In genomic region chr16:88882358-88883030, GRCh38 we compare ENCODE assay signal across 15 cellular contexts. TPM values are rescaled to one million over a fixed set of nuclear protein-coding genes. Genes with fewer than 3 reads are reported as not detected.
A peak's percentile ranks its signal among the peaks of the same experiment; 100 is the strongest.
DNase-seq lines count a peak whose midpoint lies in the region; ATAC-seq, FAIRE-seq and TF ChIP-seq lines count a peak whose summit lies in the region.
"Had no signal": no experiment of that assay in that cellular context is flagged by ENCODE, and none has a peak within 500 bp of the region (broad histone marks: within the 10 kb centered on the region; RNA-seq: fewer than 3 reads in every experiment).

No MANE protein-coding gene starts in this region.

- H3K4me3 Mint-ChIP-seq in activated CD4-positive, alpha-beta T cell treated with anti-CD3 and anti-CD28 coated beads, Interleukin-2, amount 10 ng/mL, durations not matched to agents 24 days and 14 days = no peak overlapping the region
- no peak overlapping the region for H3K4me3 Mint-ChIP-seq in effector memory CD8-positive, alpha-beta T cell
- no peak overlapping the region for H3K4me3 Mint-ChIP-seq in endodermal cell
- H3K4me3 Mint-ChIP-seq: activated CD8-positive, alpha-beta memory T cell treated with anti-CD3 and anti-CD28 coated beads, Interleukin-2, amount 10 ng/mL, durations not matched to agents 7 days and 5 days had no signal

- H3K27ac ChIP-seq in GM12878 (ENCODE audit: control insufficient read depth, insufficient read depth) (no peak overlapping the region), gastrocnemius medialis (peak overlapping the region; percentile 81 to 97 (median 90)), endodermal cell (ENCODE audit: low read depth, low read length) (no peak overlapping the region)
- H3K27ac ChIP-seq: tibial artery had no signal

- H3K36me3 ChIP-seq in MG63 (no peaks in the 10 kb centered on the region), GM12878 (ENCODE audit: control insufficient read depth in 2 of 2, insufficient read depth in 2 of 2, low read length in 1 of 2) (peaks cover 2 to 4% of the 10 kb centered on the region in 2 experiments; a peak in 3 of 4 replicates), gastrocnemius medialis (peaks cover 0 to 41% of the 10 kb centered on the region in 2 donors), endodermal cell (ENCODE audit: control insufficient read depth, insufficient read depth, low read length) (no peaks in the 10 kb centered on the region)
- H3K36me3 ChIP-seq: tibial artery had no signal

- POLR2A ChIA-PET in GM12878 (lab: Charles Lee) = no interaction called here

- DNase-seq in activated CD4-positive, alpha-beta T cell treated with anti-CD3 and anti-CD28 coated beads, Interleukin-2, amount 10 ng/mL, durations not matched to agents 24 days and 14 days = peak; percentile 61
- DNase-seq in activated CD4-positive, alpha-beta T cell treated with anti-CD3 and anti-CD28 coated beads, Interleukin-2, amount 50 U/mL, for 1 hour = no peak
- DNase-seq in MG63 (peak; percentile 44), GM12878 (ENCODE audit: low read depth, low spot score) (no peak), gastrocnemius medialis (no peak), endodermal cell (no peak)
- no peak for DNase-seq in stimulated activated CD4-positive, alpha-beta T cell treated with anti-CD3 and anti-CD28 coated beads, Interleukin-1b, Interleukin-23, amount 100 ng/mL, for 48 hours
- no peak for DNase-seq in effector memory CD8-positive, alpha-beta T cell
- DNase-seq: activated CD8-positive, alpha-beta memory T cell treated with anti-CD3 and anti-CD28 coated beads, Interleukin-2, amount 10 ng/mL, durations not matched to agents 7 days and 5 days; DMS79 treated with DMSO at 0.1 percent for 48 hours; effector CD4-positive, alpha-beta T cell; midbrain; NCI-H1092 treated with DMSO at 0.1 percent for 48 hours; tibial artery had no signal

- H2AFZ ChIP-seq in GM12878 (ENCODE audit: control insufficient read depth, low read depth, low read length) = no peak overlapping the region

- no peak overlapping the region for H3K27ac Mint-ChIP-seq in activated CD4-positive, alpha-beta T cell treated with anti-CD3 and anti-CD28 coated beads, Interleukin-2, amount 10 ng/mL, durations not matched to agents 24 days and 14 days
- H3K27ac Mint-ChIP-seq in effector memory CD8-positive, alpha-beta T cell = peak overlapping the region in 1 of 2 donors; percentile 76
- no peak overlapping the region for H3K27ac Mint-ChIP-seq in endodermal cell
- H3K27ac Mint-ChIP-seq: activated CD8-positive, alpha-beta memory T cell treated with anti-CD3 and anti-CD28 coated beads, Interleukin-2, amount 10 ng/mL, durations not matched to agents 7 days and 5 days had no signal

- H3K9ac ChIP-seq in GM12878 (ENCODE audit: control insufficient read depth, insufficient read depth, low read length) (no peak overlapping the region), endodermal cell (ENCODE audit: extremely low read depth, low read length, poor library complexity, severe bottlenecking) (no peak overlapping the region)

- TF ChIP-seq EP300 in GM12878 (IDR thresholded peaks at IDR 0.05; ENCODE audit: borderline replicate concordance in 1 of 2, control insufficient read depth in 1 of 2, low read depth in 2 of 2, low read length in 2 of 2) = no peak

- H4K20me1 ChIP-seq in GM12878 (ENCODE audit: control insufficient read depth, insufficient read depth) = no peaks in the 10 kb centered on the region

- no peaks in the 10 kb centered on the region for H3K9me3 Mint-ChIP-seq in activated CD4-positive, alpha-beta T cell treated with anti-CD3 and anti-CD28 coated beads, Interleukin-2, amount 10 ng/mL, durations not matched to agents 24 days and 14 days
- H3K9me3 Mint-ChIP-seq in effector memory CD8-positive, alpha-beta T cell = no peaks in the 10 kb centered on the region
- no peaks in the 10 kb centered on the region for H3K9me3 Mint-ChIP-seq in endodermal cell

- CTCF ChIA-PET in GM12878 (lab: Yijun Ruan, JAX) = no interaction called here

- H3K27me3 ChIP-seq in MG63 = no peaks in the 10 kb centered on the region
- no peaks in the 10 kb centered on the region for H3K27me3 ChIP-seq in GM12878 (replicated peaks in 1 of 2; ENCODE audit: control insufficient read depth in 2 of 2, insufficient read depth in 2 of 2, low read length in 1 of 2)
- no peaks in the 10 kb centered on the region for H3K27me3 ChIP-seq in gastrocnemius medialis
- no peaks in the 10 kb centered on the region for H3K27me3 ChIP-seq in endodermal cell (ENCODE audit: control insufficient read depth, insufficient read depth, low read length, poor library complexity, severe bottlenecking)

- H3K9me3 ChIP-seq in MG63 = no peaks in the 10 kb centered on the region
- no peaks in the 10 kb centered on the region for H3K9me3 ChIP-seq in GM12878 (replicated peaks; ENCODE audit: control insufficient read depth, insufficient read depth, low read length)
- no peaks in the 10 kb centered on the region for H3K9me3 ChIP-seq in gastrocnemius medialis
- H3K9me3 ChIP-seq in endodermal cell (ENCODE audit: control insufficient read depth, low read length) = no peaks in the 10 kb centered on the region
- H3K9me3 ChIP-seq: tibial artery had no signal

- intact Hi-C loops in activated CD4-positive, alpha-beta T cell treated with anti-CD3 and anti-CD28 coated beads, Interleukin-2, amount 10 ng/mL, durations not matched to agents 24 days and 14 days (cut with micrococcal nuclease) = no loop called here
- intact Hi-C loops in GM12878 (cut with micrococcal nuclease; ENCODE audit: unreplicated experiment) = no loop called here
- intact Hi-C loops in gastrocnemius medialis (cut with DNase I; ENCODE audit: low total_unique reads) = no loop called here

- TF ChIP-seq CTCF in GM12878 (IDR thresholded peaks at IDR 0.05 in 2 of 3, conservative IDR thresholded peaks at IDR 0.05 in 1 of 3; ENCODE audit: control insufficient read depth in 2 of 3, extremely low read depth in 1 of 3, insufficient read depth in 1 of 3, low read depth in 3 of 3, low read length in 3 of 3) = no peak
- TF ChIP-seq CTCF in gastrocnemius medialis (IDR thresholded peaks at IDR 0.05 in 4 of 5, conservative IDR thresholded peaks at IDR 0.05 in 1 of 5) = no peak
- TF ChIP-seq CTCF in endodermal cell (conservative IDR thresholded peaks at IDR 0.05) = no peak

- in situ Hi-C loops in GM12878 (cut with MboI) (no loop called here), gastrocnemius medialis (cut with MboI; ENCODE audit: low sequenced_read_pairs in 4 of 4) (no loop called here)

- ATAC-seq in GM12878 (peak; percentile 59), gastrocnemius medialis (no peak)
- no peak for ATAC-seq in effector memory CD8-positive, alpha-beta T cell (replicated peaks)
- ATAC-seq: activated CD8-positive, alpha-beta memory T cell treated with anti-CD3 and anti-CD28 coated beads, Interleukin-2, amount 10 ng/mL, durations not matched to agents 7 days and 5 days had no signal

- H3K4me3 ChIP-seq in MG63 = no peak overlapping the region
- no peak overlapping the region for H3K4me3 ChIP-seq in GM12878
- no peak overlapping the region for H3K4me3 ChIP-seq in gastrocnemius medialis
- H3K4me3 ChIP-seq in endodermal cell (ENCODE audit: low read length) = no peak overlapping the region
- H3K4me3 ChIP-seq: tibial artery had no signal

- no peak for TF ChIP-seq RAD21 in GM12878 (IDR thresholded peaks at IDR 0.05; ENCODE audit: insufficient read depth, low read depth, low read length)

- peaks cover 5% of the 10 kb centered on the region for H3K4me1 Mint-ChIP-seq in activated CD4-positive, alpha-beta T cell treated with anti-CD3 and anti-CD28 coated beads, Interleukin-2, amount 10 ng/mL, durations not matched to agents 24 days and 14 days
- peaks cover 6% of the 10 kb centered on the region in 2 donors for H3K4me1 Mint-ChIP-seq in effector memory CD8-positive, alpha-beta T cell (ENCODE audit: low read depth in 2 of 2)
- no peaks in the 10 kb centered on the region for H3K4me1 Mint-ChIP-seq in endodermal cell
- H3K4me1 Mint-ChIP-seq: activated CD8-positive, alpha-beta memory T cell treated with anti-CD3 and anti-CD28 coated beads, Interleukin-2, amount 10 ng/mL, durations not matched to agents 7 days and 5 days had no signal

- SMC1A ChIA-PET in GM12878 (lab: Charles Lee; ENCODE audit: uncharacterized antibody, unreplicated experiment) = no interaction called here

- H3K79me2 ChIP-seq in GM12878 (ENCODE audit: control insufficient read depth, insufficient read depth, low read length) = no peaks in the 10 kb centered on the region

- WGBS in GM12878 (ENCODE audit: insufficient coverage, insufficient replicate concordance, low lambda C conversion rate, missing lambda C conversion rate) = 93% methylated on average over 23 of the region's 26 CpGs
- WGBS in endodermal cell (ENCODE audit: insufficient coverage in 1 of 2, insufficient read length in 1 of 2), 2 experiments = 93 to 96% methylated on average over 18 to 25 of the region's 26 CpGs

- no peak for FAIRE-seq in GM12878 (lab: Jason Lieb, UNC)
- FAIRE-seq: GM18507 had no signal

- H3K4me2 ChIP-seq in GM12878 (ENCODE audit: control insufficient read depth, insufficient read depth) = no peak overlapping the region

- H3K4me1 ChIP-seq in GM12878 (ENCODE audit: control insufficient read depth, insufficient read depth, low read length) = no peaks in the 10 kb centered on the region
- peaks cover 48 to 54% of the 10 kb centered on the region in 2 donors for H3K4me1 ChIP-seq in gastrocnemius medialis
- no peaks in the 10 kb centered on the region for H3K4me1 ChIP-seq in endodermal cell (ENCODE audit: control insufficient read depth, insufficient read depth, low read length)

- RAD21 ChIA-PET in GM12878 (lab: Charles Lee; ENCODE audit: unreplicated experiment) = no interaction called here

- H3K27me3 Mint-ChIP-seq in activated CD4-positive, alpha-beta T cell treated with anti-CD3 and anti-CD28 coated beads, Interleukin-2, amount 10 ng/mL, durations not matched to agents 24 days and 14 days = no peaks in the 10 kb centered on the region
- peaks cover 0 to 20% of the 10 kb centered on the region in 2 donors for H3K27me3 Mint-ChIP-seq in effector memory CD8-positive, alpha-beta T cell
- no peaks in the 10 kb centered on the region for H3K27me3 Mint-ChIP-seq in endodermal cell (ENCODE audit: insufficient read depth)
- H3K27me3 Mint-ChIP-seq: activated CD8-positive, alpha-beta memory T cell treated with anti-CD3 and anti-CD28 coated beads, Interleukin-2, amount 10 ng/mL, durations not matched to agents 7 days and 5 days had no signal

- no TSS peak for BruUV-seq in GM12878 (replicated peaks; lab: Mats Ljungman, UMichigan)

- H3K36me3 Mint-ChIP-seq in activated CD4-positive, alpha-beta T cell treated with anti-CD3 and anti-CD28 coated beads, Interleukin-2, amount 10 ng/mL, durations not matched to agents 24 days and 14 days (ENCODE audit: low read depth) = no peaks in the 10 kb centered on the region
- no peaks in the 10 kb centered on the region for H3K36me3 Mint-ChIP-seq in effector memory CD8-positive, alpha-beta T cell (ENCODE audit: insufficient read depth)
- H3K36me3 Mint-ChIP-seq in endodermal cell (ENCODE audit: low read depth) = no peaks in the 10 kb centered on the region
- H3K36me3 Mint-ChIP-seq: activated CD8-positive, alpha-beta memory T cell treated with anti-CD3 and anti-CD28 coated beads, Interleukin-2, amount 10 ng/mL, durations not matched to agents 7 days and 5 days had no signal

- TF ChIP-seq POLR2A in GM12878 (IDR thresholded peaks at IDR 0.05; ENCODE audit: low read depth, low read length) = no peak; the same call in none of the 2 replicates
- no peak for TF ChIP-seq POLR2A in gastrocnemius medialis (IDR thresholded peaks at IDR 0.05)

RNA-seq across cellular contexts. Expression of gene PABPN1L, which starts 16.0 kb away (rescaled TPM):
- not detected in 2 replicates for total RNA-seq in activated CD4-positive, alpha-beta T cell treated with anti-CD3 and anti-CD28 coated beads, Interleukin-2, amount 10 ng/mL, durations not matched to agents 24 days and 14 days
- total RNA-seq in MG63 (2014; rRNA removed; shearing (Covaris generic); ENCODE audit: low replicate concordance) = not detected in 2 replicates
- not detected in 2 replicates for total RNA-seq in GM12878 (2013; cell fraction: nucleolus; rRNA removed)
- total RNA-seq in GM12878 (2014; rRNA removed) (not detected in 2 replicates), GM12878 (2014; rRNA removed; fragmentation: Illumina TruSeq; extraction: Trizol) (not detected in 2 replicates), GM12878 (2021) (not detected in 2 replicates), gastrocnemius medialis (not detected), endodermal cell (not detected)
- not detected for polyA plus RNA-seq in GM12878 (2011; ENCODE audit: low read depth)
- polyA plus RNA-seq in GM12878 (2011; rRNA removed) (not detected in 2 replicates), GM12878 (2014; fragmentation: Illumina TruSeq; extraction: Trizol) (not detected in 2 replicates), GM12878 (2014; fragmentation: Nextera tagmentation; extraction: Ambion mirVana) (not detected), GM12878 (2014; rRNA removed) (0.06 TPM in 1 of 2 replicates, not detected in the other), GM12878 (2016; fragmentation: Nextera tagmentation; extraction: Ambion mirVana) (not detected)
- not detected in 2 replicates for polyA plus RNA-seq in GM12878 (2011; cell fraction: cytosol; rRNA removed)
- 0.19 and 0.50 TPM in 2 replicates for polyA plus RNA-seq in GM12878 (2011; cell fraction: nucleus; rRNA removed)
- polyA plus RNA-seq in GM12878 (2012) = 0.14 and 0.16 TPM in 2 replicates
- not detected in 2 replicates for polyA minus RNA-seq in GM12878 (2011; rRNA and poly(A)+ RNA removed)
- not detected in 2 replicates for polyA minus RNA-seq in GM12878 (2011; cell fraction: cytosol; rRNA and poly(A)+ RNA removed)
- not detected in 2 replicates for polyA minus RNA-seq in GM12878 (2011; cell fraction: nucleus; rRNA and poly(A)+ RNA removed)
- not detected for polyA plus RNA-seq in endodermal cell (2013, experiment 1 of 2)
- not detected for polyA plus RNA-seq in endodermal cell (2013, experiment 2 of 2)
- total RNA-seq: activated CD8-positive, alpha-beta memory T cell treated with anti-CD3 and anti-CD28 coated beads, Interleukin-2, amount 10 ng/mL, durations not matched to agents 7 days and 5 days had no signal

RNA-seq across cellular contexts. Expression of gene TRAPPC2L, which starts 25.6 kb away (rescaled TPM):
- total RNA-seq in activated CD4-positive, alpha-beta T cell treated with anti-CD3 and anti-CD28 coated beads, Interleukin-2, amount 10 ng/mL, durations not matched to agents 24 days and 14 days = 62.1 and 67.1 TPM in 2 replicates
- 34.4 and 35.6 TPM in 2 replicates for total RNA-seq in MG63 (2014; rRNA removed; shearing (Covaris generic); ENCODE audit: low replicate concordance)
- 23.0 and 27.4 TPM in 2 replicates for total RNA-seq in GM12878 (2013; cell fraction: nucleolus; rRNA removed)
- total RNA-seq in GM12878 (2014; rRNA removed) (66.3 and 73.0 TPM in 2 replicates), GM12878 (2014; rRNA removed; fragmentation: Illumina TruSeq; extraction: Trizol) (52.8 and 56.3 TPM in 2 replicates), GM12878 (2021) (69.6 and 70.7 TPM in 2 replicates), gastrocnemius medialis (10 to 100 TPM; 17.8 to 27.9 (median 20.5) TPM), endodermal cell (100 to 1,000 TPM; 110 TPM)
- polyA plus RNA-seq in GM12878 (2011; ENCODE audit: low read depth) = 120 TPM
- polyA plus RNA-seq in GM12878 (2011; rRNA removed) (71.0 and 158 TPM in 2 replicates), GM12878 (2014; fragmentation: Illumina TruSeq; extraction: Trizol) (64.0 and 79.3 TPM in 2 replicates), GM12878 (2014; fragmentation: Nextera tagmentation; extraction: Ambion mirVana) (100 to 1,000 TPM; 337 to 363 TPM), GM12878 (2014; rRNA removed) (67.0 and 105 TPM in 2 replicates), GM12878 (2016; fragmentation: Nextera tagmentation; extraction: Ambion mirVana) (100 to 1,000 TPM; 189 to 221 TPM)
- polyA plus RNA-seq in GM12878 (2011; cell fraction: cytosol; rRNA removed) = 97.6 and 110 TPM in 2 replicates
- polyA plus RNA-seq in GM12878 (2011; cell fraction: nucleus; rRNA removed) = 55.1 and 62.1 TPM in 2 replicates
- polyA plus RNA-seq in GM12878 (2012) = 62.8 and 86.2 TPM in 2 replicates
- polyA minus RNA-seq in GM12878 (2011; rRNA and poly(A)+ RNA removed) = 28.0 and 32.8 TPM in 2 replicates
- polyA minus RNA-seq in GM12878 (2011; cell fraction: cytosol; rRNA and poly(A)+ RNA removed) = 9.6 and 15.1 TPM in 2 replicates
- polyA minus RNA-seq in GM12878 (2011; cell fraction: nucleus; rRNA and poly(A)+ RNA removed) = 26.0 and 35.4 TPM in 2 replicates
- 93.1 TPM for polyA plus RNA-seq in endodermal cell (2013, experiment 1 of 2)
- polyA plus RNA-seq in endodermal cell (2013, experiment 2 of 2) = 81.8 TPM

RNA-seq across cellular contexts. Expression of gene GALNS, which starts 25.7 kb away (rescaled TPM):
- total RNA-seq in activated CD4-positive, alpha-beta T cell treated with anti-CD3 and anti-CD28 coated beads, Interleukin-2, amount 10 ng/mL, durations not matched to agents 24 days and 14 days = 23.2 and 23.4 TPM in 2 replicates
- total RNA-seq in MG63 (2014; rRNA removed; shearing (Covaris generic); ENCODE audit: low replicate concordance) = 8.8 and 11.3 TPM in 2 replicates
- 64.8 and 87.4 TPM in 2 replicates for total RNA-seq in GM12878 (2013; cell fraction: nucleolus; rRNA removed)
- 4.0 and 5.1 TPM in 2 replicates for total RNA-seq in GM12878 (2014; rRNA removed)
- 3.7 and 4.3 TPM in 2 replicates for total RNA-seq in GM12878 (2014; rRNA removed; fragmentation: Illumina TruSeq; extraction: Trizol)
- 9.6 and 12.4 TPM in 2 replicates for total RNA-seq in GM12878 (2021)
- 6.4 TPM for polyA plus RNA-seq in GM12878 (2011; ENCODE audit: low read depth)
- polyA plus RNA-seq in GM12878 (2011; rRNA removed) = 3.5 and 4.2 TPM in 2 replicates
- polyA plus RNA-seq in GM12878 (2011; cell fraction: cytosol; rRNA removed) = 3.5 and 3.9 TPM in 2 replicates
- 21.1 and 23.2 TPM in 2 replicates for polyA plus RNA-seq in GM12878 (2011; cell fraction: nucleus; rRNA removed)
- polyA plus RNA-seq in GM12878 (2012) = 8.5 and 8.8 TPM in 2 replicates
- polyA plus RNA-seq in GM12878 (2014; fragmentation: Illumina TruSeq; extraction: Trizol) = 2.6 and 6.0 TPM in 2 replicates
- under 1 TPM; 0.37 to 0.95 TPM for polyA plus RNA-seq in GM12878 (2014; fragmentation: Nextera tagmentation; extraction: Ambion mirVana)
- polyA plus RNA-seq in GM12878 (2014; rRNA removed) = 8.1 and 9.5 TPM in 2 replicates
- 1 to 10 TPM; 5.6 to 6.5 TPM for polyA plus RNA-seq in GM12878 (2016; fragmentation: Nextera tagmentation; extraction: Ambion mirVana)
- 3.1 and 10.6 TPM in 2 replicates for polyA minus RNA-seq in GM12878 (2011; rRNA and poly(A)+ RNA removed)
- 1.1 and 3.3 TPM in 2 replicates for polyA minus RNA-seq in GM12878 (2011; cell fraction: cytosol; rRNA and poly(A)+ RNA removed)
- 10.0 and 19.4 TPM in 2 replicates for polyA minus RNA-seq in GM12878 (2011; cell fraction: nucleus; rRNA and poly(A)+ RNA removed)
- total RNA-seq in gastrocnemius medialis = 10 to 100 TPM in 2 of 4 donors, 1 to 10 TPM in 2; 8.8 to 14.7 (median 10.0) TPM
- total RNA-seq in endodermal cell = 10 to 100 TPM; 32.2 to 39.6 TPM
- 14.9 TPM for polyA plus RNA-seq in endodermal cell (2013, experiment 1 of 2)
- 11.2 TPM for polyA plus RNA-seq in endodermal cell (2013, experiment 2 of 2)

Comparison
In these comparisons a context has a peak if more than half of its experiments do, and no peak if none do; other contexts are left out.
1. DNase-seq: peak in activated CD4-positive, alpha-beta T cell treated with anti-CD3 and anti-CD28 coated beads, Interleukin-2, amount 10 ng/mL, durations not matched to agents 24 days and 14 days (single experiment) and MG63 (single experiment); none in activated CD4-positive, alpha-beta T cell treated with anti-CD3 and anti-CD28 coated beads, Interleukin-2, amount 50 U/mL, for 1 hour (single experiment), GM12878 (single experiment), gastrocnemius medialis (0 of 2), stimulated activated CD4-positive, alpha-beta T cell treated with anti-CD3 and anti-CD28 coated beads, Interleukin-1b, Interleukin-23, amount 100 ng/mL, for 48 hours (single experiment), effector memory CD8-positive, alpha-beta T cell (0 of 3) and endodermal cell (single experiment).
2. H3K27ac ChIP-seq: peak in gastrocnemius medialis (4 of 4); none in GM12878 (single experiment) and endodermal cell (single experiment).